Comparison of ENCODE assay signal across 9 cellular contexts in genomic region chr4:94457692-94458106, GRCh38. TPM values are rescaled to one million over a fixed set of nuclear protein-coding genes. Genes with fewer than 3 reads are reported as not detected.
DNase-seq lines count a peak whose midpoint lies in the region; ATAC-seq, FAIRE-seq and TF ChIP-seq lines count a peak whose summit lies in the region.
"Had no signal": no experiment of that assay in that cellular context is flagged by ENCODE, and none has a peak within 500 bp of the region (broad histone marks: within the 10 kb centered on the region; RNA-seq: fewer than 3 reads in every experiment).

No MANE protein-coding gene starts in this region.

- dilution Hi-C loops in endothelial cell of umbilical vein (cut with MboI; ENCODE audit: extremely low pct_ligation_motif_present, low sequenced_read_pairs), result no loop called here

- no peaks in the 10 kb centered on the region for H3K9me1 ChIP-seq in endothelial cell of umbilical vein (replicated peaks; ENCODE audit: control insufficient read depth, extremely low read depth, insufficient read depth, low read length)

- peaks cover 15% of the 10 kb centered on the region; the same call in 1 of the 2 replicates for H3K36me3 ChIP-seq in ACC112 (ENCODE audit: insufficient read depth, low read length)
- H3K36me3 ChIP-seq in endothelial cell of umbilical vein (ENCODE audit: control insufficient read depth in 2 of 2, extremely low read depth in 1 of 2, insufficient read depth in 2 of 2, low read length in 2 of 2), result peaks cover 0 to 12% of the 10 kb centered on the region in 2 experiments

- BruUV-seq in endothelial cell of umbilical vein (replicated peaks; lab: Mats Ljungman, UMichigan), result no TSS peak

- H3K27ac ChIP-seq in ACC112 (ENCODE audit: low read depth, low read length), result no peak overlapping the region
- H3K27ac ChIP-seq in endothelial cell of umbilical vein (ENCODE audit: insufficient read depth, low read depth, low read length), result no peak overlapping the region

- peaks cover 33% of the 10 kb centered on the region for H3K4me1 ChIP-seq in ACC112 (ENCODE audit: control insufficient read depth, insufficient read depth, low read length, unreplicated experiment)
- H3K4me1 ChIP-seq in endothelial cell of umbilical vein (ENCODE audit: control insufficient read depth, extremely low read depth, insufficient read depth, low read length), result peaks cover 44% of the 10 kb centered on the region

- H3K27me3 ChIP-seq in ACC112 (ENCODE audit: insufficient read depth, low read length) (no peaks in the 10 kb centered on the region), endothelial cell of umbilical vein (ENCODE audit: control insufficient read depth in 2 of 2, insufficient read depth in 2 of 2, low read length in 2 of 2) (no peaks in the 10 kb centered on the region)

- peak overlapping the region; percentile 68 for H3K27ac Mint-ChIP-seq in nephron progenitor cell
- no peak overlapping the region for H3K27ac Mint-ChIP-seq in T-helper 17 cell

- no peak for FAIRE-seq in endothelial cell of umbilical vein (lab: Jason Lieb, UNC)

- peak overlapping the region; percentile 68 for H3K4me2 ChIP-seq in endothelial cell of umbilical vein (ENCODE audit: insufficient read depth, low read length)

- H3K79me2 ChIP-seq in ACC112 (ENCODE audit: control insufficient read depth, insufficient read depth, low read length, unreplicated experiment) (peaks cover 94% of the 10 kb centered on the region), endothelial cell of umbilical vein (ENCODE audit: control insufficient read depth, insufficient read depth, low read length) (peaks cover 100% of the 10 kb centered on the region)

- H3K4me3 Mint-ChIP-seq in nephron progenitor cell, result peak overlapping the region; percentile 72
- H3K4me3 Mint-ChIP-seq in T-helper 17 cell, result no peak overlapping the region

- peaks cover 38% of the 10 kb centered on the region for H3K36me3 Mint-ChIP-seq in nephron progenitor cell (ENCODE audit: low read depth)
- no peaks in the 10 kb centered on the region for H3K36me3 Mint-ChIP-seq in T-helper 17 cell (ENCODE audit: low read depth)

- no peak overlapping the region for H2AFZ ChIP-seq in ACC112 (ENCODE audit: low read length, unreplicated experiment)
- H2AFZ ChIP-seq in endothelial cell of umbilical vein (ENCODE audit: low read depth, low read length), result no peak overlapping the region

- peak; percentile 31 to 43 for DNase-seq in NCI-H446 (lab: John Stamatoyannopoulos, UW)
- peak; percentile 44 for DNase-seq in endothelial cell of umbilical vein (ENCODE audit: low read depth, low spot score)
- DNase-seq in nephron progenitor cell, result peak; percentile 56
- DNase-seq in activated CD4-positive, alpha-beta T cell treated with anti-CD3 and anti-CD28 coated beads, Interleukin-2, amount 50 U/mL, for 48 hours, result no peak
- no peak for DNase-seq in T-helper 17 cell
- no peak for DNase-seq in NAMALWA (ENCODE audit: low spot score)
- DNase-seq: activated T-cell treated with anti-CD3 and anti-CD28 coated beads for 4 hours had no signal

- H3K4me3 ChIP-seq in ACC112 (ENCODE audit: low read depth, low read length), result peak overlapping the region; percentile 63
- peak overlapping the region in 1 of 3 experiments; percentile 53 for H3K4me3 ChIP-seq in endothelial cell of umbilical vein (replicated peaks in 1 of 3; ENCODE audit: insufficient read depth in 1 of 3, low read depth in 1 of 3, low read length in 3 of 3)

- no peak for TF ChIP-seq CTCF in endothelial cell of umbilical vein (IDR thresholded peaks at IDR 0.05; ENCODE audit: extremely low read depth in 1 of 2, insufficient read depth in 1 of 2, low read depth in 1 of 2, low read length in 2 of 2)
- no peak for TF ChIP-seq CTCF in nephron progenitor cell (IDR thresholded peaks at IDR 0.05)

- H3K4me1 Mint-ChIP-seq in nephron progenitor cell (peaks cover 86% of the 10 kb centered on the region), T-helper 17 cell (peaks cover 28% of the 10 kb centered on the region)

- ATAC-seq in T-helper 17 cell, result no peak
- ATAC-seq in HG03135 (IDR thresholded peaks at IDR 0.05; ENCODE audit: unreplicated experiment), result no peak

- H3K9me3 Mint-ChIP-seq in nephron progenitor cell, result no peaks in the 10 kb centered on the region

- H3K9me3 ChIP-seq in endothelial cell of umbilical vein (replicated peaks; ENCODE audit: control insufficient read depth, insufficient read depth, low read length), result no peaks in the 10 kb centered on the region
- H3K9me3 ChIP-seq in T-helper 17 cell (ENCODE audit: control insufficient read depth, low read length, poor library complexity, severe bottlenecking), result no peaks in the 10 kb centered on the region

- no peaks in the 10 kb centered on the region for H3K27me3 Mint-ChIP-seq in nephron progenitor cell (ENCODE audit: low read depth, poor library complexity)
- no peaks in the 10 kb centered on the region for H3K27me3 Mint-ChIP-seq in T-helper 17 cell

- CTCF ChIA-PET in endothelial cell of umbilical vein (lab: Charles Lee), result interaction anchor here (1.9 kb wide), 1 partner anchor 51 kb away, joined by 6 read pairs; no protein-coding TSS in a partner anchor

- intact Hi-C loops in endothelial cell of umbilical vein (cut with micrococcal nuclease), result no loop called here

- no peak for TF ChIP-seq POLR2A in endothelial cell of umbilical vein (IDR thresholded peaks at IDR 0.05; ENCODE audit: low read depth, low read length)

- POLR2A ChIA-PET in endothelial cell of umbilical vein (lab: Charles Lee), result no interaction called here

- H4K20me1 ChIP-seq in endothelial cell of umbilical vein (replicated peaks; ENCODE audit: control insufficient read depth, extremely low read depth, insufficient read depth, low read length), result no peaks in the 10 kb centered on the region

- H3K9ac ChIP-seq in endothelial cell of umbilical vein (replicated peaks; ENCODE audit: extremely low read depth, insufficient read depth, low read length), result peak overlapping the region; percentile 14

TF ChIP-seq in endothelial cell of umbilical vein, 7 proteins besides CTCF, POLR2A, EP300 and RAD21:
- TF ChIP-seq FOS (IDR thresholded peaks at IDR 0.05; ENCODE audit: borderline replicate concordance, insufficient read depth, low read length), result no peak
- no peak for TF ChIP-seq MYC (IDR thresholded peaks at IDR 0.05; ENCODE audit: low read depth, low read length)
- TF ChIP-seq EZH2 (IDR thresholded peaks at IDR 0.05; ENCODE audit: borderline replicate concordance, low read depth, low read length, severe bottlenecking), result no peak
- no peak for TF ChIP-seq JUN (IDR thresholded peaks at IDR 0.05; ENCODE audit: borderline replicate concordance, insufficient read depth, insufficient read length, low read depth)
- no peak for TF ChIP-seq MAX (IDR thresholded peaks at IDR 0.05; ENCODE audit: insufficient read depth, insufficient read length)
- no peak for TF ChIP-seq POLR2AphosphoS5 (IDR thresholded peaks at IDR 0.05; ENCODE audit: insufficient read depth, low read depth, low read length)
- no peak for TF ChIP-seq GATA2 (IDR thresholded peaks at IDR 0.05; ENCODE audit: insufficient read depth, insufficient read length, low read depth, low read length)
TF ChIP-seq in endothelial cell of umbilical vein: peak in this region for 0.

RNA-seq across cellular contexts. Expression of gene PDLIM5, which starts 6.0 kb away (rescaled TPM):
- total RNA-seq in endothelial cell of umbilical vein (310 and 323 TPM in 2 replicates), T-helper 17 cell (10 to 100 TPM; 25.9 to 37.6 TPM)
- 243 and 281 TPM in 2 replicates for polyA plus RNA-seq in endothelial cell of umbilical vein
- 235 and 259 TPM in 2 replicates for polyA plus RNA-seq in endothelial cell of umbilical vein (2011; cell fraction: cytosol; rRNA removed)
- polyA plus RNA-seq in endothelial cell of umbilical vein (2011; cell fraction: nucleus; rRNA removed), result 341 and 344 TPM in 2 replicates
- polyA plus RNA-seq in endothelial cell of umbilical vein (2012), result 152 and 183 TPM in 2 replicates
- polyA minus RNA-seq in endothelial cell of umbilical vein, result 950 and 1,000 TPM in 2 replicates
- 25.4 TPM for polyA minus RNA-seq in endothelial cell of umbilical vein (2011; cell fraction: cytosol; rRNA and poly(A)+ RNA removed)
- polyA minus RNA-seq in endothelial cell of umbilical vein (2011; cell fraction: nucleus; rRNA and poly(A)+ RNA removed), result 1,523 and 1,740 TPM in 2 replicates

Comparison
In these comparisons a context has a peak if more than half of its experiments do, and no peak if none do; other contexts are left out.
1. DNase-seq: peak in NCI-H446 (2 of 2), endothelial cell of umbilical vein (single experiment) and nephron progenitor cell (single experiment); none in activated CD4-positive, alpha-beta T cell treated with anti-CD3 and anti-CD28 coated beads, Interleukin-2, amount 50 U/mL, for 48 hours (0 of 2), T-helper 17 cell (0 of 3) and NAMALWA (single experiment).